13 cellular contexts compared by ENCODE assay signal in the genomic region with DNA sequence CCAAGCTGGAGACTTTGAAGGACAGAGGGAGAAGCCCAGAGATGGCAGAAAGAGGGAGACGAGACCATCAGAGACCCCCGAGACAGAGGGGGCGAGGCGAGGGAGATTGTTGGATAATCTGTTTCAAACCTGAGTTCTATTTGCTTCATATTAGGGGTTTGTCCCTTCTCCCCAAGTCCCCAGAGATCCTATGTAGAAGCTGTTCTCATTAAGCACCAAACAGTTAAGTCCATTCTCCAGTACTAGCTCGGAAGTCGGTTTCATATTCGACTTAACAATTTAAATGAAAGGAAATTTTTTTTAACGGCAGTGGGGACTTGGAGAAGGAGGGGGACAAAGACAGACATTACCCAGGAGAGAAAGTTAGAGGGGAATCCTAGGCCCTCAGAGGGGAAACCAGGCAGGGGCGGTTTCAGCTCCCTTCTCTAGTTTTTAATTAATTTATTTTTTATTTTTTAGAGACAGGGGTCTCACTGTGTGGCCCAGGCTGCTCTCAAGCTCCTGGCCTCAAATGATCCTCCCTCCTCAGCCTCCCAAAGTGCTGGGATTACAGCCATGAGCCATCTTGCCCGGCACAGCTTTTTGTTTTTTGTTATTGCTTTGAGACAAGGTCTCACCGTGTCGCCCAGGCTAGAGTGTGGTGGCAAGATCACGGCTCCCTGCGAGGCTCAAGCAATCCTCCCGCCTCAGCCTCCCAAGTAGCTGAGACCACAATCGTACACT. TPM values are rescaled to one million over a fixed set of nuclear protein-coding genes. Genes with fewer than 3 reads are reported as not detected.
DNase-seq lines count a peak whose midpoint lies in the region; ATAC-seq and TF ChIP-seq lines count a peak whose summit lies in the region.
"Had no signal": no experiment of that assay in that cellular context is flagged by ENCODE, and none has a peak within 500 bp of the region (broad histone marks: within the 10 kb centered on the region; RNA-seq: fewer than 3 reads in every experiment).

No MANE protein-coding gene starts in this region.

- no peaks in the 10 kb centered on the region for H3K36me3 ChIP-seq in BLaER1
- no peaks in the 10 kb centered on the region for H3K36me3 ChIP-seq in endocrine pancreas (ENCODE audit: control insufficient read depth, insufficient read depth, low read length)
- no peaks in the 10 kb centered on the region for H3K36me3 ChIP-seq in neuron (ENCODE audit: insufficient read depth, low read length)
- H3K36me3 ChIP-seq in tibial artery, result no peaks in the 10 kb centered on the region

- H3K9me3 ChIP-seq in BLaER1, result no peaks in the 10 kb centered on the region
- H3K9me3 ChIP-seq in H9 (ENCODE audit: control insufficient read depth, low read depth, low read length), result no peaks in the 10 kb centered on the region
- no peaks in the 10 kb centered on the region for H3K9me3 ChIP-seq in endocrine pancreas (ENCODE audit: control insufficient read depth, low read length)
- no peaks in the 10 kb centered on the region for H3K9me3 ChIP-seq in neuron (ENCODE audit: low read length)
- H3K9me3 ChIP-seq in tibial artery, result no peaks in the 10 kb centered on the region

- peaks cover 8% of the 10 kb centered on the region for H3K23me2 ChIP-seq in H9 (ENCODE audit: insufficient read length, low read depth, low read length, poor library complexity, severe bottlenecking)

- no peaks in the 10 kb centered on the region for H3K36me3 Mint-ChIP-seq in H9 (ENCODE audit: insufficient read depth in 1 of 3, low read depth in 3 of 3)

- peak overlapping the region; percentile 65 for H3K9ac ChIP-seq in BLaER1
- no peak overlapping the region for H3K9ac ChIP-seq in H9 (ENCODE audit: extremely low read depth, insufficient read length, low read length)
- peak overlapping the region; percentile 33 for H3K9ac ChIP-seq in endocrine pancreas (ENCODE audit: control insufficient read depth, insufficient read depth, low read length)

- no peaks in the 10 kb centered on the region for H4K20me1 ChIP-seq in BLaER1
- no peaks in the 10 kb centered on the region for H4K20me1 ChIP-seq in H9 (ENCODE audit: control insufficient read depth, insufficient read depth, insufficient read length)

- intact Hi-C loops in tibial artery (cut with DNase I; ENCODE audit: low total_unique reads), result no loop called here

- no peak overlapping the region for H2BK20ac ChIP-seq in H9 (ENCODE audit: low read depth, low read length, poor library complexity, severe bottlenecking)

- peaks cover 0 to 7% of the 10 kb centered on the region in 2 experiments; a peak in 2 of 5 replicates for H3K9me3 Mint-ChIP-seq in H9
- H3K9me3 Mint-ChIP-seq: central memory CD8-positive, alpha-beta T cell had no signal

- WGBS in H9 (ENCODE audit: extremely low coverage, insufficient read length, low lambda C conversion rate), result no CpG with 5 or more reads among the region's 16 CpGs

- peak overlapping the region; percentile 1 to 59; a peak in 4 of 5 replicates for H3K4me3 Mint-ChIP-seq in H9
- H3K4me3 Mint-ChIP-seq: central memory CD8-positive, alpha-beta T cell had no signal

- no peak overlapping the region for H3K4ac ChIP-seq in H9 (ENCODE audit: low read depth, low read length)

- no peak overlapping the region for H3K18ac ChIP-seq in H9 (ENCODE audit: insufficient read length, low read depth, low read length)

- H2BK120ac ChIP-seq in H9 (ENCODE audit: low read depth, low read length, poor library complexity, severe bottlenecking), result peak overlapping the region; percentile 36

- H3K79me2 ChIP-seq in H9 (ENCODE audit: insufficient read depth, low read length), result no peaks in the 10 kb centered on the region

- no peak overlapping the region for H2BK5ac ChIP-seq in H9 (ENCODE audit: insufficient read length, low read length)

- H2AFZ ChIP-seq in H9 (ENCODE audit: low read length) (no peak overlapping the region), neuron (ENCODE audit: low read depth, low read length) (no peak overlapping the region)
- H2AFZ ChIP-seq: PC-9 had no signal

- TF ChIP-seq CTCF in H9 (conservative IDR thresholded peaks at IDR 0.05), result no peak
- TF ChIP-seq CTCF in tibial artery (IDR thresholded peaks at IDR 0.05), result no peak
- TF ChIP-seq CTCF in GM13976 (IDR thresholded peaks at IDR 0.05; ENCODE audit: borderline replicate concordance, control extremely low read depth, extremely low read depth, insufficient read depth, missing control alignments), result no peak

- no peak overlapping the region for H3K23ac ChIP-seq in H9 (ENCODE audit: insufficient read length, low read depth, low read length)

- no peak overlapping the region for H2BK12ac ChIP-seq in H9 (ENCODE audit: insufficient read length, low read depth, low read length)

- H3K27ac ChIP-seq in BLaER1 (peak overlapping the region; percentile 77), H9 (ENCODE audit: insufficient read length, low read depth, low read length) (no peak overlapping the region), tibial artery (no peak overlapping the region)
- H3K27ac ChIP-seq: PC-9 had no signal

- H3K56ac ChIP-seq in H9 (ENCODE audit: insufficient read length, low read depth, low read length), result no peak overlapping the region

- H4K91ac ChIP-seq in H9 (ENCODE audit: insufficient read length, low read depth, low read length), result no peak overlapping the region

- no peak overlapping the region for H4K5ac ChIP-seq in H9 (ENCODE audit: insufficient read length, low read depth, low read length)

- H3K27me3 ChIP-seq in BLaER1 (no peaks in the 10 kb centered on the region), H9 (ENCODE audit: insufficient read depth, low read length) (no peaks in the 10 kb centered on the region), endocrine pancreas (ENCODE audit: control insufficient read depth, insufficient read depth, low read length) (no peaks in the 10 kb centered on the region), neuron (ENCODE audit: insufficient read depth, low read length) (peaks cover 22% of the 10 kb centered on the region), tibial artery (peaks cover 0 to 24% of the 10 kb centered on the region in 2 donors)

- no peak overlapping the region for H4K8ac ChIP-seq in H9 (replicated peaks; ENCODE audit: insufficient read length, low read depth, low read length)

- no peak for DNase-seq in H9
- DNase-seq in tibial artery, result no peak
- DNase-seq in GM13976 (ENCODE audit: low spot score), result no peak
- DNase-seq: activated CD4-positive, alpha-beta T cell treated with anti-CD3 and anti-CD28 coated beads, Interleukin-2, amount 50 U/mL, for 4 hours; activated effector memory CD4-positive, alpha-beta T cell treated with Interleukin-2 at 50 U/mL for 16 hours; NCI-H187; PC-9 had no signal

- H3K4me1 Mint-ChIP-seq in H9, result peaks cover 21 to 39% of the 10 kb centered on the region in 2 experiments

- H3K14ac ChIP-seq in H9 (ENCODE audit: insufficient read depth, low read length), result no peak overlapping the region

- H3K79me1 ChIP-seq in H9 (ENCODE audit: insufficient read depth, low read depth, low read length, poor library complexity, severe bottlenecking), result no peaks in the 10 kb centered on the region

- peak overlapping the region in 1 of 3 experiments; percentile 66; a peak in 2 of 7 replicates for H3K27ac Mint-ChIP-seq in H9

- in situ Hi-C loops in GM13976 (cut with MboI; ENCODE audit: low sequenced_read_pairs, unreplicated experiment), result no loop called here

- H2AK5ac ChIP-seq in H9 (ENCODE audit: insufficient read length, low read length), result no peak overlapping the region

- peak overlapping the region; percentile 89 for H3K4me2 ChIP-seq in BLaER1
- H3K4me2 ChIP-seq in H9 (ENCODE audit: insufficient read depth, insufficient read length, low read length), result peak overlapping the region; percentile 50
- H3K4me2 ChIP-seq: PC-9 had no signal

- H3K4me3 ChIP-seq in BLaER1, result peak overlapping the region; percentile 44
- H3K4me3 ChIP-seq in endocrine pancreas (ENCODE audit: control insufficient read depth, insufficient read depth, low read length), result no peak overlapping the region
- H3K4me3 ChIP-seq in neuron (ENCODE audit: low read length), result peak overlapping the region; percentile 7
- no peak overlapping the region for H3K4me3 ChIP-seq in tibial artery
- H3K4me3 ChIP-seq: PC-9 had no signal

- H3T11ph ChIP-seq in H9 (ENCODE audit: low read length), result no peak overlapping the region

- no peak for ATAC-seq in GM21786 (IDR thresholded peaks at IDR 0.05; ENCODE audit: unreplicated experiment)
- ATAC-seq in HG03565 (IDR thresholded peaks at IDR 0.05; ENCODE audit: unreplicated experiment), result no peak

- peaks cover 69% of the 10 kb centered on the region for H3K27me3 Mint-ChIP-seq in H9 (ENCODE audit: low read depth)
- H3K27me3 Mint-ChIP-seq: central memory CD8-positive, alpha-beta T cell had no signal

- H2BK15ac ChIP-seq in H9 (ENCODE audit: low read depth, low read length), result no peak overlapping the region

- peaks cover 74% of the 10 kb centered on the region for H3K4me1 ChIP-seq in BLaER1
- H3K4me1 ChIP-seq in H9 (ENCODE audit: insufficient read depth, low read length), result peaks cover 3% of the 10 kb centered on the region; the same call in 1 of the 2 replicates
- H3K4me1 ChIP-seq in endocrine pancreas (ENCODE audit: control insufficient read depth, insufficient read depth, low read length), result no peaks in the 10 kb centered on the region
- peaks cover 18% of the 10 kb centered on the region for H3K4me1 ChIP-seq in neuron (ENCODE audit: insufficient read depth, low read length)
- peaks cover 0 to 26% (median 8%) of the 10 kb centered on the region in 4 donors for H3K4me1 ChIP-seq in tibial artery

RNA-seq across cellular contexts. Expression of gene TLE2, which starts 13.6 kb away (rescaled TPM):
- total RNA-seq in H9 (2021), result 3.1 and 4.2 TPM in 2 replicates

RNA-seq across cellular contexts. Expression of gene TLE5, which starts 19.6 kb away (rescaled TPM):
- total RNA-seq in H9 (2021), result 218 and 221 TPM in 2 replicates

RNA-seq across cellular contexts. Expression of gene GNA11, which starts 51.5 kb away (rescaled TPM):
- 23.1 and 24.0 TPM in 2 replicates for total RNA-seq in H9 (2021)

Comparison
In these comparisons a context has a peak if more than half of its experiments do, and no peak if none do; other contexts are left out.
1. H3K4me3 ChIP-seq: peak in BLaER1 (single experiment) and neuron (single experiment); none in endocrine pancreas (single experiment) and tibial artery (0 of 2).